Comparison of ENCODE assay signal across 20 cellular contexts in the genomic region with DNA sequence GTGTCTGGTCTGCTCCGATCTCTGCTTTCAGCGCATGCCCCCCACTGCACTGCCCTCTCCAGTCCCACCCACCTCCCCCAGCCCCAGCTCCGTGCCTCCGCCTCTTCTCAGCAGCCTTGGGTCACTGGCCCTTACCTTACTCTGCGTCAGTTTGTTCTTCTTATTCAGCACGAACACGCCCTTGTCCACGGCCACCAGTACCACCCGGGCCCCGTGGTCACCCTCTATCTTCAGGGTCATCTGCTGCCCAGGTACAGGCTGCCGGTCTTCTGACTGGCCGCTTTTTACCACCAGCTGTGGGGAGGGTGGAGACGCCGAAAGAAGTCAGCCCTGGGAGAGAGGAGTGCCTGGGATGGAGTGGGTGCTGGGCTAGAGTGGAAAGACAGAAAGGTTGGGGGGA. TPM values are rescaled to one million over a fixed set of nuclear protein-coding genes. Genes with fewer than 3 reads are reported as not detected.
DNase-seq lines count a peak whose midpoint lies in the region; TF ChIP-seq lines count a peak whose summit lies in the region.
"Had no signal": no experiment of that assay in that cellular context is flagged by ENCODE, and none has a peak within 500 bp of the region (broad histone marks: within the 10 kb centered on the region; RNA-seq: fewer than 3 reads in every experiment).

No MANE protein-coding gene starts in this region.

- intact Hi-C loops in posterior vena cava (cut with DNase I), result no loop called here
- intact Hi-C loops in tibial artery (cut with DNase I; ENCODE audit: low total_unique reads), result no loop called here

- H3K9me3 ChIP-seq in endodermal cell (ENCODE audit: control insufficient read depth, low read length) (no peaks in the 10 kb centered on the region), tibial artery (no peaks in the 10 kb centered on the region)
- H3K9me3 ChIP-seq: BLaER1 had no signal

- peaks cover 4% of the 10 kb centered on the region for H3K4me1 Mint-ChIP-seq in activated CD4-positive, alpha-beta T cell treated with anti-CD3 and anti-CD28 coated beads, Interleukin-2, amount 10 ng/mL, durations not matched to agents 7 days and 5 days
- peaks cover 9% of the 10 kb centered on the region for H3K4me1 Mint-ChIP-seq in endodermal cell

- POLR2A ChIA-PET in activated CD4-positive, alpha-beta T cell treated with anti-CD3 and anti-CD28 coated beads, Interleukin-2, amount 10 ng/mL, durations not matched to agents 7 days and 5 days (lab: Charles Lee), result no interaction called here

- CTCF ChIA-PET in activated CD4-positive, alpha-beta T cell treated with anti-CD3 and anti-CD28 coated beads, Interleukin-2, amount 10 ng/mL, durations not matched to agents 7 days and 5 days (lab: Charles Lee), result interaction anchor here (0.7 kb wide), 1 partner anchor 18 kb away, joined by 3 read pairs; no protein-coding TSS in a partner anchor

- no peaks in the 10 kb centered on the region for H3K4me1 ChIP-seq in endodermal cell (ENCODE audit: control insufficient read depth, insufficient read depth, low read length)
- H3K4me1 ChIP-seq in tibial artery, result no peaks in the 10 kb centered on the region
- H3K4me1 ChIP-seq: BLaER1 had no signal

- H3K4me3 Mint-ChIP-seq in activated CD4-positive, alpha-beta T cell treated with anti-CD3 and anti-CD28 coated beads, Interleukin-2, amount 10 ng/mL, durations not matched to agents 7 days and 5 days, result no peak overlapping the region
- H3K4me3 Mint-ChIP-seq in endodermal cell, result peak overlapping the region; percentile 49
- H3K4me3 Mint-ChIP-seq: CD8-positive, alpha-beta T cell had no signal

- no peak overlapping the region for H3K27ac ChIP-seq in endodermal cell (ENCODE audit: low read depth, low read length)
- no peak overlapping the region for H3K27ac ChIP-seq in tibial artery
- H3K27ac ChIP-seq: BLaER1 had no signal

- H3K9ac ChIP-seq in endodermal cell (ENCODE audit: extremely low read depth, low read length, poor library complexity, severe bottlenecking), result no peak overlapping the region
- H3K9ac ChIP-seq: BLaER1 had no signal

- H3K4me3 ChIP-seq in endodermal cell (ENCODE audit: low read length) (no peak overlapping the region), tibial artery (no peak overlapping the region)
- H3K4me3 ChIP-seq: BLaER1, GM12878 had no signal

- no peaks in the 10 kb centered on the region for H3K36me3 ChIP-seq in endodermal cell (ENCODE audit: control insufficient read depth, insufficient read depth, low read length)
- peaks cover 0 to 5% (median 0%) of the 10 kb centered on the region in 3 donors for H3K36me3 ChIP-seq in tibial artery
- H3K36me3 ChIP-seq: BLaER1 had no signal

- H3K27me3 ChIP-seq in endodermal cell (ENCODE audit: control insufficient read depth, insufficient read depth, low read length, poor library complexity, severe bottlenecking) (peaks cover 10% of the 10 kb centered on the region), tibial artery (peaks cover 0 to 52% of the 10 kb centered on the region in 2 donors)

- DNase-seq in activated CD4-positive, alpha-beta T cell treated with anti-CD3 and anti-CD28 coated beads, Interleukin-2, amount 10 ng/mL, durations not matched to agents 7 days and 5 days, result no peak
- no peak for DNase-seq in activated CD4-positive, alpha-beta T cell treated with anti-CD3 and anti-CD28 coated beads, Interleukin-2, amount 50 U/mL, for 1 hour
- DNase-seq in endodermal cell (no peak), posterior vena cava (ENCODE audit: low spot score) (peak; percentile 64), GM10266 (ENCODE audit: extremely low spot score) (no peak), tibial artery (no peak)
- DNase-seq: CD8-positive, alpha-beta T cell; KBM-7; NCI-H1417 treated with DMSO at 0.1 percent for 48 hours; NCI-H2029; NCI-H2171; NCI-H446; NCI-H69; NK-92 treated with Interleukin-12 subunit alpha and Interleukin-12 subunit beta, amount 100 ng/mL, for 24 hours; SHP77 treated with DMSO at 0.1 percent for 48 hours had no signal

- no peaks in the 10 kb centered on the region for H3K9me3 Mint-ChIP-seq in activated CD4-positive, alpha-beta T cell treated with anti-CD3 and anti-CD28 coated beads, Interleukin-2, amount 10 ng/mL, durations not matched to agents 7 days and 5 days
- no peaks in the 10 kb centered on the region for H3K9me3 Mint-ChIP-seq in endodermal cell
- H3K9me3 Mint-ChIP-seq: CD8-positive, alpha-beta T cell had no signal

- 42 to 70% methylated on average over 9 to 14 of the region's 14 CpGs for WGBS in endodermal cell (ENCODE audit: insufficient coverage in 1 of 2, insufficient read length in 1 of 2), 2 experiments

- peaks cover 39% of the 10 kb centered on the region for H3K27me3 Mint-ChIP-seq in activated CD4-positive, alpha-beta T cell treated with anti-CD3 and anti-CD28 coated beads, Interleukin-2, amount 10 ng/mL, durations not matched to agents 7 days and 5 days
- H3K27me3 Mint-ChIP-seq in endodermal cell (ENCODE audit: insufficient read depth), result peaks cover 40% of the 10 kb centered on the region

- peak overlapping the region; percentile 64 for H3K27ac Mint-ChIP-seq in activated CD4-positive, alpha-beta T cell treated with anti-CD3 and anti-CD28 coated beads, Interleukin-2, amount 10 ng/mL, durations not matched to agents 7 days and 5 days
- H3K27ac Mint-ChIP-seq in endodermal cell, result no peak overlapping the region
- H3K27ac Mint-ChIP-seq: CD8-positive, alpha-beta T cell had no signal

- H3K36me3 Mint-ChIP-seq in activated CD4-positive, alpha-beta T cell treated with anti-CD3 and anti-CD28 coated beads, Interleukin-2, amount 10 ng/mL, durations not matched to agents 7 days and 5 days (ENCODE audit: low read depth), result no peaks in the 10 kb centered on the region
- no peaks in the 10 kb centered on the region for H3K36me3 Mint-ChIP-seq in endodermal cell (ENCODE audit: low read depth)
- H3K36me3 Mint-ChIP-seq: CD8-positive, alpha-beta T cell had no signal

- TF ChIP-seq CTCF in endodermal cell (conservative IDR thresholded peaks at IDR 0.05) (no peak), GM10266 (IDR thresholded peaks at IDR 0.05; ENCODE audit: control insufficient read depth, insufficient read depth, low read depth, missing control alignments) (no peak), tibial artery (IDR thresholded peaks at IDR 0.05) (no peak)

RNA-seq across cellular contexts. Expression of a gene that starts 10.9 kb away (rescaled TPM):
- total RNA-seq in activated CD4-positive, alpha-beta T cell treated with anti-CD3 and anti-CD28 coated beads, Interleukin-2, amount 10 ng/mL, durations not matched to agents 7 days and 5 days, result not detected
- 10 to 100 TPM; 13.7 to 23.5 TPM for total RNA-seq in endodermal cell
- polyA plus RNA-seq in endodermal cell (2013, experiment 1 of 2), result 1.6 TPM
- 1.8 TPM for polyA plus RNA-seq in endodermal cell (2013, experiment 2 of 2)
- 1,000 to 10,000 TPM in 1 of 2 donors, 100 to 1,000 TPM in 1; 929 to 2,763 TPM for total RNA-seq in posterior vena cava
- total RNA-seq: CD8-positive, alpha-beta T cell had no signal

RNA-seq across cellular contexts. Expression of a gene that starts 27.8 kb away (rescaled TPM):
- 10 to 100 TPM; 64.6 TPM for total RNA-seq in activated CD4-positive, alpha-beta T cell treated with anti-CD3 and anti-CD28 coated beads, Interleukin-2, amount 10 ng/mL, durations not matched to agents 7 days and 5 days
- total RNA-seq in endodermal cell, result 10 to 100 TPM; 61.4 to 67.2 TPM
- 36.8 TPM for polyA plus RNA-seq in endodermal cell (2013, experiment 1 of 2)
- polyA plus RNA-seq in endodermal cell (2013, experiment 2 of 2), result 36.6 TPM
- total RNA-seq in posterior vena cava, result 10 to 100 TPM; 39.3 to 43.4 TPM

RNA-seq across cellular contexts. Expression of a gene that starts 29.9 kb away (rescaled TPM):
- total RNA-seq in activated CD4-positive, alpha-beta T cell treated with anti-CD3 and anti-CD28 coated beads, Interleukin-2, amount 10 ng/mL, durations not matched to agents 7 days and 5 days, result 10 to 100 TPM; 11.1 to 11.2 TPM
- total RNA-seq in endodermal cell (100 to 1,000 TPM; 111 to 116 TPM), posterior vena cava (10 to 100 TPM; 83.2 to 92.6 TPM)
- 61.0 TPM for polyA plus RNA-seq in endodermal cell (2013, experiment 1 of 2)
- 65.1 TPM for polyA plus RNA-seq in endodermal cell (2013, experiment 2 of 2)

RNA-seq across cellular contexts. Expression of a gene that starts 39.6 kb away (rescaled TPM):
- total RNA-seq in activated CD4-positive, alpha-beta T cell treated with anti-CD3 and anti-CD28 coated beads, Interleukin-2, amount 10 ng/mL, durations not matched to agents 7 days and 5 days, result 10 to 100 TPM; 20.2 to 20.8 TPM
- total RNA-seq in endodermal cell (under 1 TPM; 0.18 to 0.88 TPM), posterior vena cava (1 to 10 TPM; 1.4 to 1.6 TPM)
- 0.11 TPM for polyA plus RNA-seq in endodermal cell (2013, experiment 1 of 2)
- polyA plus RNA-seq in endodermal cell (2013, experiment 2 of 2), result not detected
- total RNA-seq: A172, OCI-LY7, RPMI7951 had no signal

RNA-seq across cellular contexts. Expression of a gene that starts 57.7 kb away (rescaled TPM):
- total RNA-seq in activated CD4-positive, alpha-beta T cell treated with anti-CD3 and anti-CD28 coated beads, Interleukin-2, amount 10 ng/mL, durations not matched to agents 7 days and 5 days, result 10 to 100 TPM; 31.5 to 35.2 TPM
- total RNA-seq in endodermal cell (10 to 100 TPM; 10.7 to 16.4 TPM), posterior vena cava (under 1 TPM; 0.37 to 0.52 TPM)
- 1.0 TPM for polyA plus RNA-seq in endodermal cell (2013, experiment 1 of 2)
- 1.1 TPM for polyA plus RNA-seq in endodermal cell (2013, experiment 2 of 2)
- total RNA-seq: A172, RPMI7951 had no signal

Comparison
In these comparisons a context has a peak if more than half of its experiments do, and no peak if none do; other contexts are left out.
1. RNA of a gene that starts 10.9 kb away (total RNA-seq): 929 to 2,763 TPM in posterior vena cava; 13.7 to 23.5 TPM in endodermal cell and not detected in activated CD4-positive, alpha-beta T cell treated with anti-CD3 and anti-CD28 coated beads, Interleukin-2, amount 10 ng/mL, durations not matched to agents 7 days and 5 days; every median in the first group is over 10 times any median in the second.
2. RNA of a gene that starts 29.9 kb away (total RNA-seq): 111 to 116 TPM in endodermal cell and 83.2 to 92.6 TPM in posterior vena cava; 11.1 to 11.2 TPM in activated CD4-positive, alpha-beta T cell treated with anti-CD3 and anti-CD28 coated beads, Interleukin-2, amount 10 ng/mL, durations not matched to agents 7 days and 5 days; every median in the first group is over 4 times any median in the second.